ENCODE assay signal across 1 cellular context in the genomic region with DNA sequence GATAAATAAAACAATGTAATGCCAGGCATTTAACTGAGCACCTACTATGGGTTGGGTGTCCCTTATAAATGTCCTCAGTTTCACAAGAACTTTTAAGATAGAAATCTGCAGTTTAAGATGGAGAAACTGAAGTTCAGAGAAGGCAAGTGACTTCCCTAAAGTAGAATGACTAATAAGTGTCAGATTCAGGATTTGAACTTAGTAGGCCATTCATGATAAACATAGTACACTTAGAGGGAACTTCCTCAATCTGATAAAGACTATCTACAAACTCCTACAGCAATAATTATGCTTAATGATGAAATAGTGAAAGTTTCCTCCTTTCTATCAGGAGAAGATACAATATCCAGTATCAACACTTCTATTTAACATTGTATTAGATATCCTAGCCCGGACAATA.
TF ChIP-seq lines count a peak whose summit lies in the region.

No MANE protein-coding gene starts in this region.

TF ChIP-seq in HepG2, 621 proteins besides CTCF, POLR2A, EP300 and RAD21:
- TF ChIP-seq, protein P1, sequence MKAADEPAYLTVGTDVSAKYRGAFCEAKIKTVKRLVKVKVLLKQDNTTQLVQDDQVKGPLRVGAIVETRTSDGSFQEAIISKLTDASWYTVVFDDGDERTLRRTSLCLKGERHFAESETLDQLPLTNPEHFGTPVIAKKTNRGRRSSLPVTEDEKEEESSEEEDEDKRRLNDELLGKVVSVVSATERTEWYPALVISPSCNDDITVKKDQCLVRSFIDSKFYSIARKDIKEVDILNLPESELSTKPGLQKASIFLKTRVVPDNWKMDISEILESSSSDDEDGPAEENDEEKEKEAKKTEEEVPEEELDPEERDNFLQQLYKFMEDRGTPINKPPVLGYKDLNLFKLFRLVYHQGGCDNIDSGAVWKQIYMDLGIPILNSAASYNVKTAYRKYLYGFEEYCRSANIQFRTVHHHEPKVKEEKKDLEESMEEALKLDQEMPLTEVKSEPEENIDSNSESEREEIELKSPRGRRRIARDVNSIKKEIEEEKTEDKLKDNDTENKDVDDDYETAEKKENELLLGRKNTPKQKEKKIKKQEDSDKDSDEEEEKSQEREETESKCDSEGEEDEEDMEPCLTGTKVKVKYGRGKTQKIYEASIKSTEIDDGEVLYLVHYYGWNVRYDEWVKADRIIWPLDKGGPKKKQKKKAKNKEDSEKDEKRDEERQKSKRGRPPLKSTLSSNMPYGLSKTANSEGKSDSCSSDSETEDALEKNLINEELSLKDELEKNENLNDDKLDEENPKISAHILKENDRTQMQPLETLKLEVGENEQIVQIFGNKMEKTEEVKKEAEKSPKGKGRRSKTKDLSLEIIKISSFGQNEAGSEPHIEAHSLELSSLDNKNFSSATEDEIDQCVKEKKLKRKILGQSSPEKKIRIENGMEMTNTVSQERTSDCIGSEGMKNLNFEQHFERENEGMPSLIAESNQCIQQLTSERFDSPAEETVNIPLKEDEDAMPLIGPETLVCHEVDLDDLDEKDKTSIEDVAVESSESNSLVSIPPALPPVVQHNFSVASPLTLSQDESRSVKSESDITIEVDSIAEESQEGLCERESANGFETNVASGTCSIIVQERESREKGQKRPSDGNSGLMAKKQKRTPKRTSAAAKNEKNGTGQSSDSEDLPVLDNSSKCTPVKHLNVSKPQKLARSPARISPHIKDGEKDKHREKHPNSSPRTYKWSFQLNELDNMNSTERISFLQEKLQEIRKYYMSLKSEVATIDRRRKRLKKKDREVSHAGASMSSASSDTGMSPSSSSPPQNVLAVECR (CRISPR knock-in tag; IDR thresholded peaks at IDR 0.05; ENCODE audit: borderline replicate concordance) = no peak
- TF ChIP-seq ZFP36L2 (CRISPR knock-in tag; IDR thresholded peaks at IDR 0.05) (no peak), ZNF121 (CRISPR knock-in tag; IDR thresholded peaks at IDR 0.05) (no peak), BORCS8-MEF2B (CRISPR knock-in tag; IDR thresholded peaks at IDR 0.05) (no peak), THAP11 (CRISPR knock-in tag; IDR thresholded peaks at IDR 0.05) (no peak), ZNF383 (CRISPR knock-in tag; IDR thresholded peaks at IDR 0.05; ENCODE audit: borderline replicate concordance) (no peak), ZBTB1 (CRISPR knock-in tag; IDR thresholded peaks at IDR 0.05; ENCODE audit: borderline replicate concordance) (no peak), ZBTB34 (CRISPR knock-in tag; IDR thresholded peaks at IDR 0.05) (no peak), ZNF337 (CRISPR knock-in tag; IDR thresholded peaks at IDR 0.05; ENCODE audit: borderline replicate concordance, low read depth) (no peak), ZNF790 (CRISPR knock-in tag; IDR thresholded peaks at IDR 0.05; ENCODE audit: borderline replicate concordance) (no peak), ZNF451 (CRISPR knock-in tag; IDR thresholded peaks at IDR 0.05) (no peak), ZNF776 (CRISPR knock-in tag; IDR thresholded peaks at IDR 0.05) (no peak), IRX3 (CRISPR knock-in tag; IDR thresholded peaks at IDR 0.05; ENCODE audit: borderline replicate concordance, low read depth) (no peak), GATAD2A (CRISPR knock-in tag; IDR thresholded peaks at IDR 0.05) (no peak), MXI1 (IDR thresholded peaks at IDR 0.05; ENCODE audit: borderline replicate concordance, low read depth, low read length) (no peak), ZNF563 (CRISPR knock-in tag; IDR thresholded peaks at IDR 0.05) (no peak), ZNF552 (CRISPR knock-in tag; IDR thresholded peaks at IDR 0.05; ENCODE audit: borderline replicate concordance) (no peak)
- TF ChIP-seq, protein P2, sequence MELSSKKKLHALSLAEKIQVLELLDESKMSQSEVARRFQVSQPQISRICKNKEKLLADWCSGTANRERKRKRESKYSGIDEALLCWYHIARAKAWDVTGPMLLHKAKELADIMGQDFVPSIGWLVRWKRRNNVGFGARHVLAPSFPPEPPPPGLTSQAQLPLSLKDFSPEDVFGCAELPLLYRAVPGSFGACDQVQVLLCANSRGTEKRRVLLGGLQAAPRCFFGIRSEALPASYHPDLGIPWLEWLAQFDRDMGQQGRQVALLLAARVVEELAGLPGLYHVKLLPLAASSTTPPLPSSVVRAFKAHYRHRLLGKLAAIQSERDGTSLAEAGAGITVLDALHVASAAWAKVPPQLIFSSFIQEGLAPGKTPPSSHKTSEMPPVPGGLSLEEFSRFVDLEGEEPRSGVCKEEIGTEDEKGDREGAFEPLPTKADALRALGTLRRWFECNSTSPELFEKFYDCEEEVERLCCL (CRISPR knock-in tag; IDR thresholded peaks at IDR 0.05; ENCODE audit: borderline replicate concordance) = no peak
- TF ChIP-seq, protein P3, sequence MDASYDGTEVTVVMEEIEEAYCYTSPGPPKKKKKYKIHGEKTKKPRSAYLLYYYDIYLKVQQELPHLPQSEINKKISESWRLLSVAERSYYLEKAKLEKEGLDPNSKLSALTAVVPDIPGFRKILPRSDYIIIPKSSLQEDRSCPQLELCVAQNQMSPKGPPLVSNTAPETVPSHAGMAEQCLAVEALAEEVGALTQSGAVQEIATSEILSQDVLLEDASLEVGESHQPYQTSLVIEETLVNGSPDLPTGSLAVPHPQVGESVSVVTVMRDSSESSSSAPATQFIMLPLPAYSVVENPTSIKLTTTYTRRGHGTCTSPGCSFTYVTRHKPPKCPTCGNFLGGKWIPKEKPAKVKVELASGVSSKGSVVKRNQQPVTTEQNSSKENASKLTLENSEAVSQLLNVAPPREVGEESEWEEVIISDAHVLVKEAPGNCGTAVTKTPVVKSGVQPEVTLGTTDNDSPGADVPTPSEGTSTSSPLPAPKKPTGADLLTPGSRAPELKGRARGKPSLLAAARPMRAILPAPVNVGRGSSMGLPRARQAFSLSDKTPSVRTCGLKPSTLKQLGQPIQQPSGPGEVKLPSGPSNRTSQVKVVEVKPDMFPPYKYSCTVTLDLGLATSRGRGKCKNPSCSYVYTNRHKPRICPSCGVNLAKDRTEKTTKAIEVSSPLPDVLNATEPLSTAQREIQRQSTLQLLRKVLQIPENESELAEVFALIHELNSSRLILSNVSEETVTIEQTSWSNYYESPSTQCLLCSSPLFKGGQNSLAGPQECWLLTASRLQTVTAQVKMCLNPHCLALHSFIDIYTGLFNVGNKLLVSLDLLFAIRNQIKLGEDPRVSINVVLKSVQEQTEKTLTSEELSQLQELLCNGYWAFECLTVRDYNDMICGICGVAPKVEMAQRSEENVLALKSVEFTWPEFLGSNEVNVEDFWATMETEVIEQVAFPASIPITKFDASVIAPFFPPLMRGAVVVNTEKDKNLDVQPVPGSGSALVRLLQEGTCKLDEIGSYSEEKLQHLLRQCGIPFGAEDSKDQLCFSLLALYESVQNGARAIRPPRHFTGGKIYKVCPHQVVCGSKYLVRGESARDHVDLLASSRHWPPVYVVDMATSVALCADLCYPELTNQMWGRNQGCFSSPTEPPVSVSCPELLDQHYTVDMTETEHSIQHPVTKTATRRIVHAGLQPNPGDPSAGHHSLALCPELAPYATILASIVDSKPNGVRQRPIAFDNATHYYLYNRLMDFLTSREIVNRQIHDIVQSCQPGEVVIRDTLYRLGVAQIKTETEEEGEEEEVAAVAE (CRISPR knock-in tag; IDR thresholded peaks at IDR 0.05; ENCODE audit: borderline replicate concordance) = no peak
